Comparison of ENCODE assay signal across 1 cellular context in the genomic region with DNA sequence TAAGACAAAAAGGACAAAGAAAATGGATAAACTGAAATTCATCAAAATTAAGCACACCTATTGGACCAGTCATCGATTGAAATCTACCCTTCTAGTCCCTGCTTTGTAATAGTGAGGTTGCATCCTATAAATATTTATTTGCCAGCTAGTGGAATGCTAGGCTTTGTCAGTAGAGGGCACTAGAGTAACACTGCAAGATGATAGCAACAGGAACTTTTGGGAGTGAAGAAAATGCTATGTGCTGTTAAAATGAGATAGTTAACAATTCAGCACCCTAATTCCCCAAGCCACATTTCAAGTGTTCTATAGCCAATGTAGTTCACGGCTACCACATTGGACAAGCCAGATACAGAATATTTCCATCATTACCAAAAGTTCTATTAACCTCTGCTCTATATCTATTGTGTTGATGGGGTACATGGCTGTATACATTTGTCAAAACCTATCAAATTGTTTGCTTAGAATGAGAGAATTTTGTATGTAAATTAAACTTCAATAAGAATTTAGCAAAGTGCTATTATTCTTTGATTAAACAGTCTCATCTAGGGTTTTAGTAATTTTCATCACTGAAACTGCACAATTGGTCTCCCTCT.
TF ChIP-seq lines count a peak whose summit lies in the region.

No MANE protein-coding gene starts in this region.

TF ChIP-seq in IMR-90, 13 proteins besides CTCF, POLR2A, EP300 and RAD21 (continued from another document):
- TF ChIP-seq, protein P1, sequence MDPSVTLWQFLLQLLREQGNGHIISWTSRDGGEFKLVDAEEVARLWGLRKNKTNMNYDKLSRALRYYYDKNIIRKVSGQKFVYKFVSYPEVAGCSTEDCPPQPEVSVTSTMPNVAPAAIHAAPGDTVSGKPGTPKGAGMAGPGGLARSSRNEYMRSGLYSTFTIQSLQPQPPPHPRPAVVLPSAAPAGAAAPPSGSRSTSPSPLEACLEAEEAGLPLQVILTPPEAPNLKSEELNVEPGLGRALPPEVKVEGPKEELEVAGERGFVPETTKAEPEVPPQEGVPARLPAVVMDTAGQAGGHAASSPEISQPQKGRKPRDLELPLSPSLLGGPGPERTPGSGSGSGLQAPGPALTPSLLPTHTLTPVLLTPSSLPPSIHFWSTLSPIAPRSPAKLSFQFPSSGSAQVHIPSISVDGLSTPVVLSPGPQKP (IDR thresholded peaks at IDR 0.05; ENCODE audit: borderline replicate concordance, low read depth, low read length), result no peak
